ENCODE assay signal across 1 cellular context in genomic region chr2:64644240-64645013, GRCh38.
TF ChIP-seq lines count a peak whose summit lies in the region.

No MANE protein-coding gene starts in this region.

TF ChIP-seq in HepG2, 621 proteins besides CTCF, POLR2A, EP300 and RAD21 (continued from another document):
- TF ChIP-seq FOXA1 (IDR thresholded peaks at IDR 0.05) (no peak), FOXA1 (CRISPR knock-in tag; IDR thresholded peaks at IDR 0.05) (peak; percentile 1), SP1 (IDR thresholded peaks at IDR 0.05) (no peak), SP1 (CRISPR knock-in tag; IDR thresholded peaks at IDR 0.05) (0 out of 2 replicates have a peak, but pooled peaks have one; percentile 27)
